8 cellular contexts compared by ENCODE assay signal in the genomic region with DNA sequence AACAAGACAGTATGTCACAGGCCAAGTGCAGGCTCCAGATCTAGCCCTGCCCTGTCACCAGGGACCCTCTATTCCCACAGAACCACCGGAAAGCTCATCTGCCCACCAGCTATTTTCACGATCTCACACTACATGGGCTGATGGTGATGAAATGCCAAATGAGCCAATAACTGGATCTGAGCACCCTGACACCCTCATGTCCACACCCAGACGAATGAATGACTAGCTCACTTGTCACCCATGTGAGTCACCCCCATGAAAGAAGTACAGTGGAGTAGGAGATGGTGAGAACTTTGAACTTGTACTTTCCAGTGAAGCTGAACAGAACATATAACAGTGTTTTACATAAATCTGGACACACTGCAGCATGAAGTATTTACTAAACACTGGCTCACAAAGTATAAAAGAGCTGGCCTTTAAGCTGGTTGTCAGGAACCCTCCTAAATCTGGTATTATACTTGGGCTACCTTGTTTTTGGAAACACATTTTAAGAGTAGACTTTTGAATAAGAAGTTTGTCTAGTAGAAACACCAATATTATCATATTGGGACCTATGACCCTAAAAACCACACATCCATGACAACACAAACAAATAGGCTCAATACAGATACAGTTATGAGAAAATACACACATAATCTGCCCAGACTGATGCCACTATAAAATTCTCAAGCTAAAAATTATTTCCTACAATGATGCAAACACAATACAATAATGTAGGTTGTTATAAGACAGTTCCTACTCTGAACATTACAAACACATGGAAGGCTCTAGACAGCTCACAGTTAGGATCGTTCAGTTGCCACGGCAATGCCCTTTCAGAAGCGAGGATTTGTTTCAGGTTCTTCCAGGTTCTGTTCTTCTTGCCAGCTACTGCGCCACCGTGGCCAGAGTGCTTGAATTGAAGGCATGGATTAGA. TPM values are rescaled to one million over a fixed set of nuclear protein-coding genes. Genes with fewer than 3 reads are reported as not detected.
DNase-seq lines count a peak whose midpoint lies in the region; ATAC-seq and TF ChIP-seq lines count a peak whose summit lies in the region.

No MANE protein-coding gene starts in this region.

- peaks cover 40% of the 10 kb centered on the region for H3K4me1 Mint-ChIP-seq in CD14-positive monocyte
- H3K4me1 Mint-ChIP-seq in HFFc6 (ENCODE audit: low read depth) = peaks cover 16% of the 10 kb centered on the region
- peaks cover 39% of the 10 kb centered on the region for H3K4me1 Mint-ChIP-seq in activated T-cell treated with anti-CD3 and anti-CD28 coated beads, Interleukin-2, amount 50 U/mL, for 72 hours (ENCODE audit: low read depth)
- H3K4me1 Mint-ChIP-seq in immature natural killer cell = peaks cover 6 to 22% of the 10 kb centered on the region in 2 donors

- peak overlapping the region; percentile 79 to 94 (median 90) for H3K27ac Mint-ChIP-seq in CD14-positive monocyte
- peak overlapping the region; percentile 74 for H3K27ac Mint-ChIP-seq in HFFc6
- peak overlapping the region; percentile 31 for H3K27ac Mint-ChIP-seq in activated T-cell treated with anti-CD3 and anti-CD28 coated beads, Interleukin-2, amount 50 U/mL, for 72 hours
- H3K27ac Mint-ChIP-seq in immature natural killer cell = peak overlapping the region in 3 of 6 donors; percentile 50 to 84 (median 70)

- H3K9me3 Mint-ChIP-seq in CD14-positive monocyte (peaks cover 0 to 2% (median 0%) of the 10 kb centered on the region in 7 donors), HFFc6 (no peaks in the 10 kb centered on the region), immature natural killer cell (no peaks in the 10 kb centered on the region)
- H3K9me3 Mint-ChIP-seq in activated T-cell treated with anti-CD3 and anti-CD28 coated beads, Interleukin-2, amount 50 U/mL, for 72 hours = no peaks in the 10 kb centered on the region

- H3K36me3 Mint-ChIP-seq in CD14-positive monocyte = peaks cover 23% of the 10 kb centered on the region in 2 donors
- H3K36me3 Mint-ChIP-seq in HFFc6 (ENCODE audit: low read depth) = no peaks in the 10 kb centered on the region
- peaks cover 5 to 6% of the 10 kb centered on the region in 2 donors for H3K36me3 Mint-ChIP-seq in activated T-cell treated with anti-CD3 and anti-CD28 coated beads, Interleukin-2, amount 50 U/mL, for 72 hours (ENCODE audit: insufficient read depth in 2 of 2)
- peaks cover 2 to 12% (median 11%) of the 10 kb centered on the region in 3 donors for H3K36me3 Mint-ChIP-seq in immature natural killer cell

- TF ChIP-seq CTCF in CD14-positive monocyte (IDR thresholded peaks at IDR 0.05) (no peak), HFFc6 (IDR thresholded peaks at IDR 0.05) (no peak)

- DNase-seq in CD14-positive monocyte (ENCODE audit: low spot score) (peak; percentile 83), HFFc6 (peak; percentile 80), immature natural killer cell (peak in 2 of 3 donors; percentile 6 to 31), DMS 273 treated with DMSO at 0.1 percent for 48 hours (lab: John Stamatoyannopoulos, UW) (no peak)
- peak; percentile 56 to 68 for DNase-seq in activated T-cell treated with anti-CD3 and anti-CD28 coated beads, Interleukin-2, amount 50 U/mL, for 72 hours
- peak; percentile 24 to 30 for DNase-seq in stimulated activated CD4-positive, alpha-beta T cell treated with anti-CD3 and anti-CD28 coated beads, Interleukin-4, amount 100 ng/mL, for 48 hours (ENCODE audit: low read depth in 2 of 2)

- H3K4me3 Mint-ChIP-seq in CD14-positive monocyte = peak overlapping the region; percentile 48 to 69
- peak overlapping the region; percentile 51 for H3K4me3 Mint-ChIP-seq in HFFc6
- peak overlapping the region; percentile 18 to 36 for H3K4me3 Mint-ChIP-seq in activated T-cell treated with anti-CD3 and anti-CD28 coated beads, Interleukin-2, amount 50 U/mL, for 72 hours
- H3K4me3 Mint-ChIP-seq in immature natural killer cell = peak overlapping the region in 2 of 5 donors; percentile 25 to 31

- ATAC-seq in activated T-cell treated with anti-CD3 and anti-CD28 coated beads, Interleukin-2, amount 50 U/mL, for 72 hours (replicated peaks in 1 of 2) = peak; percentile 99
- ATAC-seq in GM18519 (IDR thresholded peaks at IDR 0.05; ENCODE audit: low FRiP score, unreplicated experiment) = no peak
- no peak for ATAC-seq in GM21528 (IDR thresholded peaks at IDR 0.05; ENCODE audit: low FRiP score, unreplicated experiment)

- no peaks in the 10 kb centered on the region for H3K27me3 Mint-ChIP-seq in CD14-positive monocyte (ENCODE audit: low read depth in 3 of 3)
- no peaks in the 10 kb centered on the region for H3K27me3 Mint-ChIP-seq in HFFc6 (ENCODE audit: insufficient read depth)
- H3K27me3 Mint-ChIP-seq in activated T-cell treated with anti-CD3 and anti-CD28 coated beads, Interleukin-2, amount 50 U/mL, for 72 hours (ENCODE audit: low read depth) = no peaks in the 10 kb centered on the region
- H3K27me3 Mint-ChIP-seq in immature natural killer cell (ENCODE audit: low read depth in 3 of 3) = no peaks in the 10 kb centered on the region

- intact Hi-C loops in CD14-positive monocyte (cut with micrococcal nuclease) = no loop called here

RNA-seq across cellular contexts. Expression of a gene that starts 19.0 kb away (rescaled TPM):
- polyA plus RNA-seq in CD14-positive monocyte (10 to 100 TPM; 17.7 to 22.3 TPM), immature natural killer cell (10 to 100 TPM; 12.7 to 28.6 (median 24.6) TPM)
- total RNA-seq in HFFc6 (2021; fragmentation: NEBNext Ultra II Directional; extraction: Animal tissue kit (Norgen Biotek cat#: 25700)) = 10 to 100 TPM; 10.4 to 13.3 (median 12.1) TPM
- 10 to 100 TPM; 22.7 to 26.9 TPM for total RNA-seq in activated T-cell treated with anti-CD3 and anti-CD28 coated beads, Interleukin-2, amount 50 U/mL, for 72 hours

Comparison
In these comparisons a context has a peak if more than half of its experiments do, and no peak if none do; other contexts are left out.
1. ATAC-seq: peak in activated T-cell treated with anti-CD3 and anti-CD28 coated beads, Interleukin-2, amount 50 U/mL, for 72 hours (2 of 2); none in GM18519 (single experiment) and GM21528 (single experiment).